13 cellular contexts compared by ENCODE assay signal in genomic region chr1:11158291-11158690, GRCh38. TPM values are rescaled to one million over a fixed set of nuclear protein-coding genes. Genes with fewer than 3 reads are reported as not detected.
DNase-seq lines count a peak whose midpoint lies in the region; ATAC-seq and TF ChIP-seq lines count a peak whose summit lies in the region.
"Had no signal": no experiment of that assay in that cellular context is flagged by ENCODE, and none has a peak within 500 bp of the region (broad histone marks: within the 10 kb centered on the region; RNA-seq: fewer than 3 reads in every experiment).

No MANE protein-coding gene starts in this region.

- H3K4me3 ChIP-seq in MG63 (no peak overlapping the region), heart right ventricle (no peak overlapping the region)

- H3K27me3 ChIP-seq in MG63 = no peaks in the 10 kb centered on the region
- no peaks in the 10 kb centered on the region for H3K27me3 ChIP-seq in heart right ventricle

- WGBS in heart right ventricle, 2 donors = 86 to 95% methylated on average over 3 of the region's 3 CpGs

- H3K36me3 ChIP-seq in MG63 (peaks cover 34% of the 10 kb centered on the region), heart right ventricle (peaks cover 0 to 54% (median 21%) of the 10 kb centered on the region in 9 donors)

- H3K4me1 Mint-ChIP-seq in activated T-helper 1 cell treated with anti-CD3 and anti-CD28 coated beads, Interleukin-12 subunit alpha, Interleukin-12 subunit beta, Interleukin-2, Interleukin-4 antibody, amounts not matched to agents 30 ng/mL and 10 ng/mL and 1 ng/mL, durations not matched to agents 14 hours and 24 hours and 36 hours (ENCODE audit: low read depth) = peaks cover 24% of the 10 kb centered on the region
- peaks cover 28% of the 10 kb centered on the region for H3K4me1 Mint-ChIP-seq in stimulated activated memory B cell treated with anti-CD40 and anti-IgM and Interleukin-4, amounts not matched to agents 10 μg/mL and 1 μg/mL and 100 μg/mL, for 72 hours
- H3K4me1 Mint-ChIP-seq: WTC11 had no signal

- no peaks in the 10 kb centered on the region for H3K9me3 Mint-ChIP-seq in activated T-helper 1 cell treated with anti-CD3 and anti-CD28 coated beads, Interleukin-12 subunit alpha, Interleukin-12 subunit beta, Interleukin-2, Interleukin-4 antibody, amounts not matched to agents 30 ng/mL and 10 ng/mL and 1 ng/mL, durations not matched to agents 14 hours and 24 hours and 36 hours
- no peaks in the 10 kb centered on the region for H3K9me3 Mint-ChIP-seq in stimulated activated memory B cell treated with anti-CD40 and anti-IgM and Interleukin-4, amounts not matched to agents 10 μg/mL and 1 μg/mL and 100 μg/mL, for 72 hours
- H3K9me3 Mint-ChIP-seq: naive thymus-derived CD8-positive, alpha-beta T cell; WTC11 had no signal

- intact Hi-C loops in activated T-helper 1 cell treated with anti-CD3 and anti-CD28 coated beads, Interleukin-12 subunit alpha, Interleukin-12 subunit beta, Interleukin-2, Interleukin-4 antibody, amounts not matched to agents 30 ng/mL and 10 ng/mL and 1 ng/mL, durations not matched to agents 14 hours and 24 hours and 36 hours (cut with micrococcal nuclease) = no loop called here
- intact Hi-C loops in heart right ventricle (cut with DNase I) = no loop called here

- no peaks in the 10 kb centered on the region for H3K9me3 ChIP-seq in MG63
- H3K9me3 ChIP-seq in heart right ventricle = no peaks in the 10 kb centered on the region

- H3K36me3 Mint-ChIP-seq in activated T-helper 1 cell treated with anti-CD3 and anti-CD28 coated beads, Interleukin-12 subunit alpha, Interleukin-12 subunit beta, Interleukin-2, Interleukin-4 antibody, amounts not matched to agents 30 ng/mL and 10 ng/mL and 1 ng/mL, durations not matched to agents 14 hours and 24 hours and 36 hours (ENCODE audit: low read depth) = peaks cover 18% of the 10 kb centered on the region
- peaks cover 63% of the 10 kb centered on the region for H3K36me3 Mint-ChIP-seq in stimulated activated memory B cell treated with anti-CD40 and anti-IgM and Interleukin-4, amounts not matched to agents 10 μg/mL and 1 μg/mL and 100 μg/mL, for 72 hours

- H3K27ac ChIP-seq in heart right ventricle = peak overlapping the region in 8 of 10 donors; percentile 10 to 62 (median 44)

- ATAC-seq in heart right ventricle = peak in 4 of 8 donors; percentile 5 to 20 (median 16)
- no peak for ATAC-seq in stimulated activated memory B cell treated with anti-CD40 and anti-IgM and Interleukin-4, amounts not matched to agents 10 μg/mL and 1 μg/mL and 100 μg/mL, for 72 hours
- ATAC-seq: naive thymus-derived CD8-positive, alpha-beta T cell; WTC11 had no signal

- H3K27me3 Mint-ChIP-seq in activated T-helper 1 cell treated with anti-CD3 and anti-CD28 coated beads, Interleukin-12 subunit alpha, Interleukin-12 subunit beta, Interleukin-2, Interleukin-4 antibody, amounts not matched to agents 30 ng/mL and 10 ng/mL and 1 ng/mL, durations not matched to agents 14 hours and 24 hours and 36 hours (ENCODE audit: insufficient read depth) = no peaks in the 10 kb centered on the region
- H3K27me3 Mint-ChIP-seq in stimulated activated memory B cell treated with anti-CD40 and anti-IgM and Interleukin-4, amounts not matched to agents 10 μg/mL and 1 μg/mL and 100 μg/mL, for 72 hours = no peaks in the 10 kb centered on the region
- H3K27me3 Mint-ChIP-seq: naive thymus-derived CD8-positive, alpha-beta T cell had no signal

- TF ChIP-seq CTCF in heart right ventricle (IDR thresholded peaks at IDR 0.05) = no peak

- peaks cover 3 to 27% (median 21%) of the 10 kb centered on the region in 9 donors for H3K4me1 ChIP-seq in heart right ventricle

- DNase-seq in MG63 (peak; percentile 31), heart right ventricle (no peak), RKO (ENCODE audit: low spot score) (no peak)
- no peak for DNase-seq in activated T-helper 1 cell treated with anti-CD3 and anti-CD28 coated beads, Interleukin-12 subunit alpha, Interleukin-12 subunit beta, Interleukin-2, Interleukin-4 antibody, amounts not matched to agents 30 ng/mL and 10 ng/mL and 1 ng/mL, durations not matched to agents 14 hours and 24 hours and 36 hours (ENCODE audit: low spot score)
- DNase-seq in activated effector memory CD4-positive, alpha-beta T cell treated with anti-CD3 and anti-CD28 coated beads, Interleukin-2, amount 50 U/mL, for 16 hours = no peak
- DNase-seq in activated CD4-positive, alpha-beta T cell treated with anti-CD3 and anti-CD28 coated beads for 48 hours = no peak
- DNase-seq: activated naive CD4-positive, alpha-beta T cell treated with anti-CD3 and anti-CD28 coated beads, Interleukin-2, amount 50 U/mL, for 16 hours; effector CD4-positive, alpha-beta T cell; GDM1; naive thymus-derived CD8-positive, alpha-beta T cell; stimulated activated CD4-positive, alpha-beta T cell treated with anti-CD3 and anti-CD28 coated beads, Interleukin-2, amount 100 ng/mL, for 24 hours had no signal

- no peak overlapping the region for H3K4me3 Mint-ChIP-seq in activated T-helper 1 cell treated with anti-CD3 and anti-CD28 coated beads, Interleukin-12 subunit alpha, Interleukin-12 subunit beta, Interleukin-2, Interleukin-4 antibody, amounts not matched to agents 30 ng/mL and 10 ng/mL and 1 ng/mL, durations not matched to agents 14 hours and 24 hours and 36 hours
- H3K4me3 Mint-ChIP-seq in stimulated activated memory B cell treated with anti-CD40 and anti-IgM and Interleukin-4, amounts not matched to agents 10 μg/mL and 1 μg/mL and 100 μg/mL, for 72 hours = no peak overlapping the region
- H3K4me3 Mint-ChIP-seq: naive thymus-derived CD8-positive, alpha-beta T cell; WTC11 had no signal

- peak overlapping the region; percentile 6 for H3K27ac Mint-ChIP-seq in activated T-helper 1 cell treated with anti-CD3 and anti-CD28 coated beads, Interleukin-12 subunit alpha, Interleukin-12 subunit beta, Interleukin-2, Interleukin-4 antibody, amounts not matched to agents 30 ng/mL and 10 ng/mL and 1 ng/mL, durations not matched to agents 14 hours and 24 hours and 36 hours
- peak overlapping the region; percentile 69 for H3K27ac Mint-ChIP-seq in stimulated activated memory B cell treated with anti-CD40 and anti-IgM and Interleukin-4, amounts not matched to agents 10 μg/mL and 1 μg/mL and 100 μg/mL, for 72 hours
- H3K27ac Mint-ChIP-seq: WTC11 had no signal

RNA-seq across cellular contexts. Expression of gene ANGPTL7, which starts 30.9 kb away (rescaled TPM):
- total RNA-seq in MG63 (2014; rRNA removed; shearing (Covaris generic); ENCODE audit: low replicate concordance) = not detected in 2 replicates
- not detected in 2 replicates for total RNA-seq in activated T-helper 1 cell treated with anti-CD3 and anti-CD28 coated beads, Interleukin-12 subunit alpha, Interleukin-12 subunit beta, Interleukin-2, Interleukin-4 antibody, amounts not matched to agents 30 ng/mL and 10 ng/mL and 1 ng/mL, durations not matched to agents 14 hours and 24 hours and 36 hours
- total RNA-seq in heart right ventricle = 1 to 10 TPM in 3 of 10 donors, under 1 TPM in 5, not detected in 2; 0.17 to 2.3 (median 0.89) TPM
- under 1 TPM; 0.15 to 0.28 TPM for polyA plus RNA-seq in heart right ventricle
- total RNA-seq: naive thymus-derived CD8-positive, alpha-beta T cell; WTC11 had no signal
- polyA plus RNA-seq: naive thymus-derived CD8-positive, alpha-beta T cell had no signal

RNA-seq across cellular contexts. Expression of gene EXOSC10, which starts 58.6 kb away (rescaled TPM):
- 45.6 and 55.2 TPM in 2 replicates for total RNA-seq in MG63 (2014; rRNA removed; shearing (Covaris generic); ENCODE audit: low replicate concordance)
- 93.5 and 103 TPM in 2 replicates for total RNA-seq in activated T-helper 1 cell treated with anti-CD3 and anti-CD28 coated beads, Interleukin-12 subunit alpha, Interleukin-12 subunit beta, Interleukin-2, Interleukin-4 antibody, amounts not matched to agents 30 ng/mL and 10 ng/mL and 1 ng/mL, durations not matched to agents 14 hours and 24 hours and 36 hours
- 10 to 100 TPM; 18.4 to 26.5 (median 21.4) TPM for total RNA-seq in heart right ventricle
- polyA plus RNA-seq in heart right ventricle = 10 to 100 TPM; 20.3 to 34.7 TPM
